34 cellular contexts compared by ENCODE assay signal in the genomic region with DNA sequence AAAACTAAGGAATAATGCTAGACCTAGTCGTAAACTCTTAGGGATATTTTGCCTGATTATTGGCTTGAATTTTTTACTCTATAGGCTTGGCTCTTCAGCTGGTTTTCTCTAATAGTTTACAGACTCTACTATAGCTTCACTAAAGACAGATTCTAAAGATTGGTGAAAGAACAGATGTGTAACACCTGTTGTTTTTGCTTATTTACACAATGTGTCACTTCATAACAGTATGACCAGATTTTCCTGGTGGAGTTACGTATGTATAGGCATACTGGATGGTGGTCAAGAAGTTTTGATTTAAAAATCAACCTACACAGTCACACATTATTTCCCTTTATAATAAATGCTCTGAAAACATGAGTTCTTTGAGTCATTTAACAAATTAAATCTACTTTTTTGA. TPM values are rescaled to one million over a fixed set of nuclear protein-coding genes. Genes with fewer than 3 reads are reported as not detected.
"Had no signal": no experiment of that assay in that cellular context is flagged by ENCODE, and none has a peak within 500 bp of the region (broad histone marks: within the 10 kb centered on the region; RNA-seq: fewer than 3 reads in every experiment).

No MANE protein-coding gene starts in this region.

- H3K27ac Mint-ChIP-seq: activated CD4-positive, alpha-beta memory T cell treated with anti-CD3 and anti-CD28 coated beads for 36 hours; activated naive CD4-positive, alpha-beta T cell treated with anti-CD3 and anti-CD28 coated beads for 36 hours; activated naive CD4-positive, alpha-beta T cell treated with anti-CD3 and anti-CD28 coated beads, Interleukin-2, amount 50 U/mL, for 72 hours; activated naive CD8-positive, alpha-beta T cell treated with anti-CD3 and anti-CD28 coated beads, Interleukin-2, amount 50 U/mL, for 24 hours; activated T-helper 1 cell treated with anti-CD3 and anti-CD28 coated beads, Interleukin-12 subunit alpha, Interleukin-12 subunit beta, Interleukin-2, Interleukin-4 antibody, amounts not matched to agents 30 ng/mL and 10 ng/mL and 1 ng/mL, durations not matched to agents 14 hours and 24 hours and 36 hours; brain had no signal

- DNase-seq: activated B cell treated with CpG ODN at 0.5 μM for 24 hours; activated CD4-positive, alpha-beta memory T cell treated with anti-CD3 and anti-CD28 coated beads for 36 hours; activated CD4-positive, alpha-beta T cell treated with anti-CD3 and anti-CD28 coated beads for 4 hours; activated CD4-positive, alpha-beta T cell treated with anti-CD3 and anti-CD28 coated beads, Interleukin-2, amount 50 U/mL, for 1 hour; activated CD4-positive, CD25-positive, alpha-beta regulatory T cell treated with anti-CD3 and anti-CD28 coated beads, Interleukin-2, amount 50 U/mL, for 72 hours; activated CD8-positive, alpha-beta memory T cell treated with anti-CD3 and anti-CD28 coated beads, Interleukin-2, amount 50 U/mL, for 4 hours; activated gamma-delta T cell treated with Interleukin-2 at 50 U/mL for 16 hours; activated naive CD4-positive, alpha-beta T cell treated with anti-CD3 and anti-CD28 coated beads for 36 hours; activated naive CD8-positive, alpha-beta T cell treated with anti-CD3 and anti-CD28 coated beads, Interleukin-2, amount 50 U/mL, for 24 hours; activated T-cell treated with anti-CD3 and anti-CD28 coated beads for 4 hours; activated T-cell treated with anti-CD3 and anti-CD28 coated beads, Interleukin-2, amount 50 U/mL, for 4 hours; anterior cingulate cortex; central memory CD4-positive, alpha-beta T cell; NCI-H1048; NCI-H1105 treated with DMSO at 0.1 percent for 48 hours; NCI-H1436; NCI-H1694; NCI-H1930; NCI-H2081 treated with DMSO at 0.1 percent for 48 hours; NCI-H2227 treated with DMSO at 0.1 percent for 48 hours; NCI-H526; NK-92 treated with Interleukin-12 subunit alpha and Interleukin-12 subunit beta, amount 100 ng/mL, for 24 hours; PC-3; Peyer's patch; RPMI8226; SHP77 treated with DMSO at 0.1 percent for 48 hours; SW 1271; T-helper 1 cell; T-helper 2 cell; T-helper 9 cell had no signal

- H3K27me3 Mint-ChIP-seq: activated B cell treated with CpG ODN at 0.5 μM for 24 hours had no signal

- H3K4me3 Mint-ChIP-seq: activated CD4-positive, alpha-beta memory T cell treated with anti-CD3 and anti-CD28 coated beads for 36 hours; activated naive CD4-positive, alpha-beta T cell treated with anti-CD3 and anti-CD28 coated beads for 36 hours; activated naive CD8-positive, alpha-beta T cell treated with anti-CD3 and anti-CD28 coated beads, Interleukin-2, amount 50 U/mL, for 24 hours; activated T-cell treated with anti-CD3 and anti-CD28 coated beads, Interleukin-2, amount 50 U/mL, for 4 hours; activated T-helper 1 cell treated with anti-CD3 and anti-CD28 coated beads, Interleukin-12 subunit alpha, Interleukin-12 subunit beta, Interleukin-2, Interleukin-4 antibody, amounts not matched to agents 30 ng/mL and 10 ng/mL and 1 ng/mL, durations not matched to agents 14 hours and 24 hours and 36 hours had no signal

- H3K9me3 Mint-ChIP-seq: activated CD4-positive, alpha-beta memory T cell treated with anti-CD3 and anti-CD28 coated beads for 36 hours; activated naive CD4-positive, alpha-beta T cell treated with anti-CD3 and anti-CD28 coated beads for 36 hours; activated naive CD4-positive, alpha-beta T cell treated with anti-CD3 and anti-CD28 coated beads, Interleukin-2, amount 50 U/mL, for 72 hours; activated naive CD8-positive, alpha-beta T cell treated with anti-CD3 and anti-CD28 coated beads, Interleukin-2, amount 50 U/mL, for 24 hours; activated T-cell treated with anti-CD3 and anti-CD28 coated beads, Interleukin-2, amount 50 U/mL, for 4 hours; activated T-helper 1 cell treated with anti-CD3 and anti-CD28 coated beads, Interleukin-12 subunit alpha, Interleukin-12 subunit beta, Interleukin-2, Interleukin-4 antibody, amounts not matched to agents 30 ng/mL and 10 ng/mL and 1 ng/mL, durations not matched to agents 14 hours and 24 hours and 36 hours; brain had no signal

- ATAC-seq: activated naive CD4-positive, alpha-beta T cell treated with anti-CD3 and anti-CD28 coated beads, Interleukin-2, amount 50 U/mL, for 72 hours; activated naive CD8-positive, alpha-beta T cell treated with anti-CD3 and anti-CD28 coated beads, Interleukin-2, amount 50 U/mL, for 24 hours; activated T-cell treated with anti-CD3 and anti-CD28 coated beads, Interleukin-2, amount 50 U/mL, for 4 hours; PC-3 had no signal

- H3K36me3 Mint-ChIP-seq: activated CD4-positive, alpha-beta memory T cell treated with anti-CD3 and anti-CD28 coated beads for 36 hours; activated naive CD4-positive, alpha-beta T cell treated with anti-CD3 and anti-CD28 coated beads, Interleukin-2, amount 50 U/mL, for 72 hours; brain had no signal

RNA-seq across cellular contexts. Expression of a gene that starts 4.8 kb away (rescaled TPM):
- total RNA-seq: activated T-helper 1 cell treated with anti-CD3 and anti-CD28 coated beads, Interleukin-12 subunit alpha, Interleukin-12 subunit beta, Interleukin-2, Interleukin-4 antibody, amounts not matched to agents 30 ng/mL and 10 ng/mL and 1 ng/mL, durations not matched to agents 14 hours and 24 hours and 36 hours; MCF 10A; PC-3 had no signal
